ENCODE assay signal across 21 cellular contexts in the genomic region with DNA sequence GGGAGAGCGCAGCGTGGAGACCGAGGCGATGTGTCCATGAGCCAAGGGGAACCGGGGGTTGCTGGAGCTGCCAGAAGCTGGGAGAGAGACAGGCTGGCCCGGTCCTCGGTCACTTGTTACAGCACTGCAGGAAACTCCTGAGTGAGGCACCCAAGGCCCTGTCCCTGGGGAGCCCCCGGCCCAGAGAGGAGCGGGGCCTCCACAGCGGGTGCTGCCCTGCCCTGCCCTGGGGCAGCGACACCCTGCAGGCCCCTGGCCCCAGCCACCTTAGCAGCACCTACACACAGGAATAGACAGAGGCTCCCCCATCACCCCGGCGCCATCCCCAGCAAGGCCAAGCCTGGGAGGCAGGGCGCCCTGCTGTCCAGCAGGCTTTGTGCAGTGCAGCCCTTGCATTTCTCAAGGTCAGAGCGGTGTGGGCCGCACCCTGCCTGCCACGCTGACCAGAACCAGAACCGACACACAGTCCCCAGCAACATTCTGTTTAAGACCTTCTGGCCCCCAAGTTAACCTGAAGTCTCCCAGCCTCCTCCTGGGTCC. TPM values are rescaled to one million over a fixed set of nuclear protein-coding genes. Genes with fewer than 3 reads are reported as not detected.
DNase-seq lines count a peak whose midpoint lies in the region; ATAC-seq and TF ChIP-seq lines count a peak whose summit lies in the region.
"Had no signal": no experiment of that assay in that cellular context is flagged by ENCODE, and none has a peak within 500 bp of the region (broad histone marks: within the 10 kb centered on the region; RNA-seq: fewer than 3 reads in every experiment).

No MANE protein-coding gene starts in this region.

- H3K9me3 ChIP-seq in right cardiac atrium (ENCODE audit: control insufficient read depth, low read length), result no peaks in the 10 kb centered on the region
- no peaks in the 10 kb centered on the region for H3K9me3 ChIP-seq in osteoblast (ENCODE audit: low read depth, low read length)
- no peaks in the 10 kb centered on the region for H3K9me3 ChIP-seq in T-helper 17 cell (ENCODE audit: control insufficient read depth, low read length, poor library complexity, severe bottlenecking)
- H3K9me3 ChIP-seq: BLaER1 had no signal

- H3K79me2 ChIP-seq in osteoblast (ENCODE audit: insufficient read depth, low read length), result peaks cover 4% of the 10 kb centered on the region

- no peak for ATAC-seq in right cardiac atrium
- ATAC-seq in left ventricle myocardium superior, result no peak
- ATAC-seq in esophagus mucosa, result peak; percentile 12
- no peak for ATAC-seq in T-helper 17 cell
- ATAC-seq: GM12878 had no signal

- peaks cover 8% of the 10 kb centered on the region for H3K4me1 Mint-ChIP-seq in activated CD4-positive, alpha-beta T cell treated with anti-CD3 and anti-CD28 coated beads, Interleukin-2, amount 10 ng/mL, durations not matched to agents 24 days and 14 days
- H3K4me1 Mint-ChIP-seq in T-helper 17 cell, result peaks cover 16% of the 10 kb centered on the region

- 84% methylated on average over 18 of the region's 18 CpGs for WGBS in right cardiac atrium

- peaks cover 7% of the 10 kb centered on the region for H3K27me3 Mint-ChIP-seq in activated CD4-positive, alpha-beta T cell treated with anti-CD3 and anti-CD28 coated beads, Interleukin-2, amount 10 ng/mL, durations not matched to agents 24 days and 14 days
- peaks cover 30% of the 10 kb centered on the region for H3K27me3 Mint-ChIP-seq in T-helper 17 cell

- H3K4me3 Mint-ChIP-seq in activated CD4-positive, alpha-beta T cell treated with anti-CD3 and anti-CD28 coated beads, Interleukin-2, amount 10 ng/mL, durations not matched to agents 24 days and 14 days, result no peak overlapping the region
- no peak overlapping the region for H3K4me3 Mint-ChIP-seq in T-helper 17 cell
- H3K4me3 Mint-ChIP-seq: B cell; CD14-positive monocyte; CD4-positive, alpha-beta T cell; CD8-positive, alpha-beta memory T cell had no signal

- H3K9me3 Mint-ChIP-seq in activated CD4-positive, alpha-beta T cell treated with anti-CD3 and anti-CD28 coated beads, Interleukin-2, amount 10 ng/mL, durations not matched to agents 24 days and 14 days, result no peaks in the 10 kb centered on the region
- H3K9me3 Mint-ChIP-seq: CD4-positive, alpha-beta T cell; CD8-positive, alpha-beta memory T cell had no signal

- TF ChIP-seq CTCF in osteoblast (IDR thresholded peaks at IDR 0.05; ENCODE audit: extremely low read depth, low read depth, low read length), result no peak

- no peak overlapping the region for H3K27ac Mint-ChIP-seq in activated CD4-positive, alpha-beta T cell treated with anti-CD3 and anti-CD28 coated beads, Interleukin-2, amount 10 ng/mL, durations not matched to agents 24 days and 14 days
- H3K27ac Mint-ChIP-seq in T-helper 17 cell, result no peak overlapping the region
- H3K27ac Mint-ChIP-seq: B cell; CD4-positive, alpha-beta T cell; CD8-positive, alpha-beta memory T cell had no signal

- H2AFZ ChIP-seq in osteoblast (ENCODE audit: low read length), result no peak overlapping the region
- H2AFZ ChIP-seq: GM23248 had no signal

- H3K27ac ChIP-seq in right cardiac atrium (ENCODE audit: low read length) (no peak overlapping the region), osteoblast (ENCODE audit: low read depth, low read length) (no peak overlapping the region)
- H3K27ac ChIP-seq: 22Rv1, BLaER1, GM23248 had no signal

- H3K4me2 ChIP-seq in osteoblast (ENCODE audit: insufficient read depth, low read length), result no peak overlapping the region

- intact Hi-C loops in right cardiac atrium (cut with DNase I), result loop anchor here (2.0 to 5.0 kb wide), 4 partner anchors 51 to 127 kb away; no protein-coding TSS in a partner anchor
- intact Hi-C loops in left ventricle myocardium superior (cut with micrococcal nuclease), result loop anchor here (5.0 kb wide), 1 partner anchor 126 kb away; no protein-coding TSS in a partner anchor
- intact Hi-C loops in activated CD4-positive, alpha-beta T cell treated with anti-CD3 and anti-CD28 coated beads, Interleukin-2, amount 10 ng/mL, durations not matched to agents 24 days and 14 days (cut with micrococcal nuclease), result no loop called here

- DNase-seq in right cardiac atrium (peak in 2 of 3 donors; percentile 48 to 50), left ventricle myocardium superior (no peak), osteoblast (ENCODE audit: insufficient read length, low spot score, missing footprints) (peak; percentile 51), T-helper 17 cell (no peak)
- DNase-seq in activated CD4-positive, alpha-beta T cell treated with anti-CD3 and anti-CD28 coated beads, Interleukin-2, amount 10 ng/mL, durations not matched to agents 24 days and 14 days, result no peak
- DNase-seq: CD4-positive, alpha-beta T cell; CD8-positive, alpha-beta memory T cell; DMS 273 treated with DMSO at 0.1 percent for 48 hours; DMS79; EL; GDM1; GM23248; H7; HCEC 1CT had no signal

- no peaks in the 10 kb centered on the region for H3K36me3 Mint-ChIP-seq in activated CD4-positive, alpha-beta T cell treated with anti-CD3 and anti-CD28 coated beads, Interleukin-2, amount 10 ng/mL, durations not matched to agents 24 days and 14 days (ENCODE audit: low read depth)
- no peaks in the 10 kb centered on the region for H3K36me3 Mint-ChIP-seq in T-helper 17 cell (ENCODE audit: low read depth)

- H3K36me3 ChIP-seq in osteoblast (ENCODE audit: insufficient read depth, low read length), result peaks cover 2% of the 10 kb centered on the region
- H3K36me3 ChIP-seq: BLaER1 had no signal

- H3K4me3 ChIP-seq in right cardiac atrium (ENCODE audit: low read length) (no peak overlapping the region), osteoblast (ENCODE audit: insufficient read depth, low read length) (no peak overlapping the region)
- H3K4me3 ChIP-seq: BLaER1, GM12878, GM23248 had no signal

- peaks cover 4% of the 10 kb centered on the region for H4K20me1 ChIP-seq in osteoblast (ENCODE audit: insufficient read depth, low read length)

- H3K27me3 ChIP-seq in right cardiac atrium (ENCODE audit: control insufficient read depth, insufficient read depth), result no peaks in the 10 kb centered on the region
- peaks cover 3% of the 10 kb centered on the region for H3K27me3 ChIP-seq in osteoblast (ENCODE audit: insufficient read depth, low read length)

- no peaks in the 10 kb centered on the region for H3K4me1 ChIP-seq in right cardiac atrium (ENCODE audit: control insufficient read depth, insufficient read depth, low read length)
- H3K4me1 ChIP-seq in osteoblast (ENCODE audit: insufficient read depth, low read length), result peaks cover 9% of the 10 kb centered on the region

RNA-seq across cellular contexts. Expression of a gene that starts 6.6 kb away (rescaled TPM):
- total RNA-seq in right cardiac atrium (10 to 100 TPM in 3 of 4 donors, 1 to 10 TPM in 1; 7.0 to 18.7 (median 13.9) TPM), left ventricle myocardium superior (11.6 TPM), esophagus mucosa (12.5 TPM), osteoblast (61.9 and 85.4 TPM in 2 replicates), T-helper 17 cell (10 to 100 TPM; 63.1 to 63.8 TPM)
- 7.2 TPM for polyA plus RNA-seq in right cardiac atrium
- total RNA-seq in activated CD4-positive, alpha-beta T cell treated with anti-CD3 and anti-CD28 coated beads, Interleukin-2, amount 10 ng/mL, durations not matched to agents 24 days and 14 days, result 1.7 and 2.1 TPM in 2 replicates

RNA-seq across cellular contexts. Expression of a gene that starts 6.9 kb away (rescaled TPM):
- total RNA-seq in right cardiac atrium (10 to 100 TPM; 46.3 to 51.4 (median 46.6) TPM), left ventricle myocardium superior (48.6 TPM), esophagus mucosa (40.3 TPM), osteoblast (30.9 and 35.8 TPM in 2 replicates), T-helper 17 cell (10 to 100 TPM; 30.3 to 34.9 TPM)
- 35.8 TPM for polyA plus RNA-seq in right cardiac atrium
- 8.6 and 9.7 TPM in 2 replicates for total RNA-seq in activated CD4-positive, alpha-beta T cell treated with anti-CD3 and anti-CD28 coated beads, Interleukin-2, amount 10 ng/mL, durations not matched to agents 24 days and 14 days

RNA-seq across cellular contexts. Expression of a gene that starts 32.0 kb away (rescaled TPM):
- total RNA-seq in right cardiac atrium, result 10 to 100 TPM in 3 of 4 donors, 1 to 10 TPM in 1; 8.7 to 13.9 (median 12.2) TPM
- 12.9 TPM for polyA plus RNA-seq in right cardiac atrium
- 12.5 TPM for total RNA-seq in left ventricle myocardium superior
- total RNA-seq in esophagus mucosa, result 13.9 TPM
- total RNA-seq in osteoblast, result 9.8 and 12.4 TPM in 2 replicates
- total RNA-seq in activated CD4-positive, alpha-beta T cell treated with anti-CD3 and anti-CD28 coated beads, Interleukin-2, amount 10 ng/mL, durations not matched to agents 24 days and 14 days, result 41.3 and 44.7 TPM in 2 replicates
- total RNA-seq in T-helper 17 cell, result 10 to 100 TPM; 24.8 to 25.9 TPM

RNA-seq across cellular contexts. Expression of a gene that starts 34.4 kb away (rescaled TPM):
- total RNA-seq in right cardiac atrium (under 1 TPM in 1 of 4 donors, not detected in 3; 0.18 TPM), left ventricle myocardium superior (0.05 TPM), esophagus mucosa (5.2 TPM), osteoblast (not detected in 2 replicates), T-helper 17 cell (under 1 TPM in 1 of 2 donors, not detected in 1; 0.31 TPM)
- 0.07 TPM for polyA plus RNA-seq in right cardiac atrium
- total RNA-seq in activated CD4-positive, alpha-beta T cell treated with anti-CD3 and anti-CD28 coated beads, Interleukin-2, amount 10 ng/mL, durations not matched to agents 24 days and 14 days, result 1.3 and 1.4 TPM in 2 replicates
- total RNA-seq: CD4-positive, alpha-beta T cell; GM23248 had no signal
- polyA plus RNA-seq: AG04450, GM23248 had no signal

Comparison
In these comparisons a context has a peak if more than half of its experiments do, and no peak if none do; other contexts are left out.
1. DNase-seq: peak in right cardiac atrium (2 of 3) and osteoblast (single experiment); none in left ventricle myocardium superior (single experiment), activated CD4-positive, alpha-beta T cell treated with anti-CD3 and anti-CD28 coated beads, Interleukin-2, amount 10 ng/mL, durations not matched to agents 24 days and 14 days (single experiment) and T-helper 17 cell (0 of 3).